9 cellular contexts compared by ENCODE assay signal in the genomic region with DNA sequence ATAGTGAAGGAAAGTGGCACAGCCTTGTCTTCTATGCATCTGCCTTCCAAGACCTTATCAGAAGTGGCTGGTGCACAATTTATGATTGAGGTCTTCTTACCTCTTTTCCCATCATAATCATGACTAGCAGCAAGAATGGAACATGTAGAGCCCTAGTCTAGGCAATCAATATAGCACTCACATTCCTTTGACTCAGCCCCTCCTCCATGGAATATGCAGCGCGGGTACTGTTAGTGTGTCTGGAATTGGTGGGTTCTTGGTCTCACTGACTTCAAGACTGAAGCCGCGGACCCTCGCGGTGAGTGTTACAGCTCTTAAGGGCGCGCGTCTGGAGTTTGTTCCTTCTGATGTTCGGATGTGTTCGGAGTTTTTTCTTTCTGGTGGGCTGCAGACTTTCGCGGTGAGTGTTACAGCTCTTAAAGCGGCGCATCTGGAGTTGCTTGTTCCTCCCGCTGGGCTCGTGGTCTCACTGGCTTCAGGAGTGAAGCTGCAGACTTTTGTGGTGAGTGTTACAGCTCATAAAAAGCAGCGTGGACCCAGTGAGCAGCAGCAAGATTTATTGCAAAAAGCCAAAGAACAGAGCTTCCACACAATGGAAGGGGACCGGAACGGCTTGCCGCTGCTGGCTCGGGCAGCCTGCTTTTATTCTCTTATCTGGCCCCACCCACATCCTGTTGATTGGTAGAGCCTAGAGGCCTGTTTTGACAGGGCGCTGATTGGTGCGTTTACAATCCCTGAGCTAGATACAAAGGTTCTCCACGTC. TPM values are rescaled to one million over a fixed set of nuclear protein-coding genes. Genes with fewer than 3 reads are reported as not detected.
DNase-seq lines count a peak whose midpoint lies in the region; ATAC-seq and TF ChIP-seq lines count a peak whose summit lies in the region.
"Not testable (repeated sequence)": the region's sequence is repeated elsewhere in the genome, so short reads cannot be mapped to it uniquely, and the experiment has no call there.
"Had no signal": no experiment of that assay in that cellular context is flagged by ENCODE, and none has a peak within 500 bp of the region (broad histone marks: within the 10 kb centered on the region; RNA-seq: fewer than 3 reads in every experiment).

No MANE protein-coding gene starts in this region.

- not testable (repeated sequence) for H3K27ac Mint-ChIP-seq in activated T-cell treated with anti-CD3 and anti-CD28 coated beads, Interleukin-2, amount 50 U/mL, for 24 hours

- H3K9me3 Mint-ChIP-seq in activated T-cell treated with anti-CD3 and anti-CD28 coated beads, Interleukin-2, amount 50 U/mL, for 24 hours, result not testable (repeated sequence)

- H3K36me3 Mint-ChIP-seq in activated T-cell treated with anti-CD3 and anti-CD28 coated beads, Interleukin-2, amount 50 U/mL, for 24 hours (ENCODE audit: low read depth), result not testable (repeated sequence)

- H3K4me1 ChIP-seq in breast epithelium, lower lobe of right lung, testis: not testable (repeated sequence)

- intact Hi-C loops in breast epithelium (cut with DNase I; ENCODE audit: low total_unique reads); lower lobe of right lung (cut with DNase I); testis (cut with DNase I; ENCODE audit: low total_unique reads): not testable (repeated sequence)

- H3K27ac ChIP-seq in breast epithelium, lower lobe of right lung, skin epidermis, testis: not testable (repeated sequence)

- TF ChIP-seq POLR2A in breast epithelium (IDR thresholded peaks at IDR 0.05); testis (IDR thresholded peaks at IDR 0.05): not testable (repeated sequence)

- H3K27me3 Mint-ChIP-seq in activated T-cell treated with anti-CD3 and anti-CD28 coated beads, Interleukin-2, amount 50 U/mL, for 24 hours, result peaks cover 10% of the 10 kb centered on the region

- not testable (repeated sequence) for H3K36me3 ChIP-seq in MG63; breast epithelium; lower lobe of right lung; testis (ENCODE audit: low read depth, missing control alignments)

- WGBS in testis, 2 donors, result 50 to 68% methylated on average over 25 of the region's 25 CpGs

- H3K4me3 ChIP-seq in MG63 (peak overlapping the region; percentile 16), breast epithelium (peak overlapping the region; percentile 11 to 35 (median 11)), lower lobe of right lung (peak overlapping the region; percentile 17), skin epidermis (peak overlapping the region in 4 of 7 experiments; percentile 1 to 25 (median 7)), testis (peak overlapping the region in 1 of 2 donors; percentile 13)

- peak overlapping the region; percentile 67 for H3K4me3 Mint-ChIP-seq in activated T-cell treated with anti-CD3 and anti-CD28 coated beads, Interleukin-2, amount 50 U/mL, for 24 hours

- not testable (repeated sequence) for ATAC-seq in lower lobe of right lung

- H3K27me3 ChIP-seq in MG63, result peaks cover 21% of the 10 kb centered on the region
- H3K27me3 ChIP-seq in breast epithelium; lower lobe of right lung (ENCODE audit: low read depth); testis: not testable (repeated sequence)

- not testable (repeated sequence) for H3K4me1 Mint-ChIP-seq in activated T-cell treated with anti-CD3 and anti-CD28 coated beads, Interleukin-2, amount 50 U/mL, for 24 hours (ENCODE audit: low read depth)

- TF ChIP-seq CTCF in breast epithelium (IDR thresholded peaks at IDR 0.05); lower lobe of right lung (IDR thresholded peaks at IDR 0.05); testis (IDR thresholded peaks at IDR 0.05): not testable (repeated sequence)

- DNase-seq in EL, result peak; percentile 21
- peak; percentile 19 for DNase-seq in MG63
- peak; percentile 12 for DNase-seq in T-helper 9 cell
- not testable (repeated sequence) for DNase-seq in activated T-cell treated with anti-CD3 and anti-CD28 coated beads, Interleukin-2, amount 50 U/mL, for 24 hours; breast epithelium (ENCODE audit: low spot score in 2 of 2); lower lobe of right lung
- peak; percentile 65 for DNase-seq in testis

- H3K9me3 ChIP-seq in MG63, breast epithelium, lower lobe of right lung, testis: not testable (repeated sequence)

RNA-seq across cellular contexts. Expression of a gene that starts 29.7 kb away (rescaled TPM):
- 19.1 and 37.3 TPM in 2 replicates for total RNA-seq in MG63 (2014; rRNA removed; shearing (Covaris generic); ENCODE audit: low replicate concordance)
- total RNA-seq in breast epithelium (1 to 10 TPM; 5.6 to 7.6 (median 7.5) TPM), lower lobe of right lung (7.3 TPM), testis (10 to 100 TPM; 11.0 to 16.4 TPM)
- polyA plus RNA-seq in testis (ENCODE audit: insufficient read depth, low read depth, low replicate concordance), result 20.4 TPM

RNA-seq across cellular contexts. Expression of a gene that starts 29.8 kb away (rescaled TPM):
- 7.7 and 9.0 TPM in 2 replicates for total RNA-seq in MG63 (2014; rRNA removed; shearing (Covaris generic); ENCODE audit: low replicate concordance)
- total RNA-seq in breast epithelium (1 to 10 TPM; 4.9 to 8.2 (median 6.1) TPM), lower lobe of right lung (9.5 TPM), testis (10 to 100 TPM; 25.8 to 38.6 TPM)
- 140 TPM for polyA plus RNA-seq in testis (ENCODE audit: insufficient read depth, low read depth, low replicate concordance)

RNA-seq across cellular contexts. Expression of a gene that starts 41.3 kb away (rescaled TPM):
- total RNA-seq in MG63 (2014; rRNA removed; shearing (Covaris generic); ENCODE audit: low replicate concordance), result not detected in 2 replicates
- total RNA-seq in breast epithelium (10 to 100 TPM in 1 of 3 donors, 1 to 10 TPM in 2; 3.2 to 13.9 (median 4.3) TPM), lower lobe of right lung (20.7 TPM), testis (1 to 10 TPM; 2.8 to 3.2 TPM)
- polyA plus RNA-seq in testis (ENCODE audit: insufficient read depth, low read depth, low replicate concordance), result 5.5 TPM
- total RNA-seq: astrocyte had no signal
